14 cellular contexts compared by ENCODE assay signal in genomic region chr1:22717038-22717758, GRCh38. TPM values are rescaled to one million over a fixed set of nuclear protein-coding genes. Genes with fewer than 3 reads are reported as not detected.
DNase-seq lines count a peak whose midpoint lies in the region; ATAC-seq and TF ChIP-seq lines count a peak whose summit lies in the region.
"Had no signal": no experiment of that assay in that cellular context is flagged by ENCODE, and none has a peak within 500 bp of the region (broad histone marks: within the 10 kb centered on the region; RNA-seq: fewer than 3 reads in every experiment).

No MANE protein-coding gene starts in this region.

- no peak for TF ChIP-seq CTCF in gastrocnemius medialis (IDR thresholded peaks at IDR 0.05 in 4 of 5, conservative IDR thresholded peaks at IDR 0.05 in 1 of 5)

- no peaks in the 10 kb centered on the region for H3K36me3 ChIP-seq in NT2/D1 (ENCODE audit: insufficient read depth, insufficient read length, low read length)
- H3K36me3 ChIP-seq in gastrocnemius medialis = no peaks in the 10 kb centered on the region
- H3K36me3 ChIP-seq: HAP-1 had no signal

- no peak for TF ChIP-seq POLR2A in gastrocnemius medialis (IDR thresholded peaks at IDR 0.05)

- H3K4me1 ChIP-seq in NT2/D1 (ENCODE audit: insufficient read depth, insufficient read length) (peaks cover 4% of the 10 kb centered on the region), gastrocnemius medialis (no peaks in the 10 kb centered on the region)
- H3K4me1 ChIP-seq: HAP-1 had no signal

- DNase-seq in COR-L47 (lab: John Stamatoyannopoulos, UW) = peak; percentile 64
- peak; percentile 25 for DNase-seq in Jurkat, Clone E6-1 (ENCODE audit: low read depth, low spot score)
- no peak for DNase-seq in NT2/D1 (ENCODE audit: low read depth, low spot score)
- DNase-seq in kidney tubule cell (ENCODE audit: low spot score) = peak; percentile 20
- no peak for DNase-seq in D341Med (ENCODE audit: low spot score)
- DNase-seq in Kasumi-1 (lab: John Stamatoyannopoulos, UW) = no peak
- DNase-seq in gastrocnemius medialis = no peak
- DNase-seq: islet precursor cell, Karpas-422 had no signal

- in situ Hi-C loops in gastrocnemius medialis (cut with MboI; ENCODE audit: low sequenced_read_pairs in 4 of 4) = loop anchor here in 1 of 4 donors (25.0 kb wide), 1 partner anchor 170 kb away; no protein-coding TSS in a partner anchor

- intact Hi-C loops in gastrocnemius medialis (cut with DNase I; ENCODE audit: low total_unique reads) = no loop called here

- peak overlapping the region; percentile 32 for H3K9ac ChIP-seq in NT2/D1 (ENCODE audit: insufficient read length, low read depth)

- no peak overlapping the region for H3K4me3 ChIP-seq in Jurkat, Clone E6-1 (ENCODE audit: low read length)
- no peak overlapping the region for H3K4me3 ChIP-seq in NT2/D1 (ENCODE audit: insufficient read length, low read depth)
- H3K4me3 ChIP-seq in gastrocnemius medialis = no peak overlapping the region
- H3K4me3 ChIP-seq: HAP-1, PC-9, smooth muscle cell had no signal

- H3K9me3 ChIP-seq in NT2/D1 (ENCODE audit: insufficient read depth, low read length) (peaks cover 9% of the 10 kb centered on the region; the same call in 1 of the 2 replicates), gastrocnemius medialis (no peaks in the 10 kb centered on the region)
- H3K9me3 ChIP-seq: HAP-1 had no signal

- no peak for ATAC-seq in gastrocnemius medialis
- ATAC-seq in HG03097 (IDR thresholded peaks at IDR 0.05; ENCODE audit: low FRiP score, unreplicated experiment) = no peak

- no peak overlapping the region for H3K27ac ChIP-seq in gastrocnemius medialis
- H3K27ac ChIP-seq: C4-2B, PC-9 had no signal

- H3K27me3 ChIP-seq in NT2/D1 (ENCODE audit: insufficient read depth, insufficient read length) (peaks cover 19% of the 10 kb centered on the region), gastrocnemius medialis (peaks cover 3 to 11% (median 9%) of the 10 kb centered on the region in 3 donors)

RNA-seq across cellular contexts. Expression of gene EPHB2, which starts 6.6 kb away (rescaled TPM):
- 8.7 TPM for polyA plus RNA-seq in Jurkat, Clone E6-1 (2012; ENCODE audit: insufficient read depth, insufficient read length)
- total RNA-seq in gastrocnemius medialis = under 1 TPM in 3 of 4 donors, not detected in 1; 0.07 to 0.58 (median 0.24) TPM

Comparison
In these comparisons a context has a peak if more than half of its experiments do, and no peak if none do; other contexts are left out.
1. DNase-seq: peak in COR-L47 (single experiment), Jurkat, Clone E6-1 (single experiment) and kidney tubule cell (single experiment); none in NT2/D1 (single experiment), D341Med (single experiment), Kasumi-1 (0 of 2) and gastrocnemius medialis (0 of 2).